In genomic region chr18:58784601-58785137, GRCh38 we compare ENCODE assay signal across 8 cellular contexts.
A peak's percentile ranks its signal among the peaks of the same experiment; 100 is the strongest.
DNase-seq lines count a peak whose midpoint lies in the region; ATAC-seq and TF ChIP-seq lines count a peak whose summit lies in the region.
"Had no signal": no experiment of that assay in that cellular context is flagged by ENCODE, and none has a peak within 500 bp of the region (broad histone marks: within the 10 kb centered on the region; RNA-seq: fewer than 3 reads in every experiment).

No MANE protein-coding gene starts in this region.

- WGBS in suprapubic skin, result 58% methylated on average over 13 of the region's 15 CpGs

- TF ChIP-seq EP300 in suprapubic skin (IDR thresholded peaks at IDR 0.05), result no peak

- peak; percentile 21 for DNase-seq in HK-2 (ENCODE audit: unreplicated experiment)
- DNase-seq in SJCRH30, result peak; percentile 56 to 58
- DNase-seq in left ventricle myocardium inferior, result no peak
- no peak for DNase-seq in suprapubic skin (ENCODE audit: low spot score in 2 of 2)
- no peak for DNase-seq in activated effector memory CD4-positive, alpha-beta T cell treated with anti-CD3 and anti-CD28 coated beads, Interleukin-2, amount 50 U/mL, for 16 hours

- H3K4me3 ChIP-seq in SJCRH30 (peak overlapping the region; percentile 26), left ventricle myocardium inferior (no peak overlapping the region), suprapubic skin (no peak overlapping the region)

- H3K4me1 ChIP-seq in SJCRH30 (peaks cover 32% of the 10 kb centered on the region), left ventricle myocardium inferior (peaks cover 42% of the 10 kb centered on the region), suprapubic skin (peaks cover 32% of the 10 kb centered on the region)

- ATAC-seq in GM18861 (IDR thresholded peaks at IDR 0.05; ENCODE audit: unreplicated experiment) (no peak), GM21737 (IDR thresholded peaks at IDR 0.05; ENCODE audit: unreplicated experiment) (no peak)

- no peaks in the 10 kb centered on the region for H3K36me3 ChIP-seq in SJCRH30
- H3K36me3 ChIP-seq in left ventricle myocardium inferior, result no peaks in the 10 kb centered on the region
- H3K36me3 ChIP-seq in suprapubic skin, result no peaks in the 10 kb centered on the region

- no peaks in the 10 kb centered on the region for H3K27me3 ChIP-seq in SJCRH30
- H3K27me3 ChIP-seq in left ventricle myocardium inferior (ENCODE audit: low read depth), result no peaks in the 10 kb centered on the region
- H3K27me3 ChIP-seq in suprapubic skin, result no peaks in the 10 kb centered on the region

- no peak for TF ChIP-seq POLR2A in suprapubic skin (IDR thresholded peaks at IDR 0.05)

- H3K27ac ChIP-seq in SJCRH30 (peak overlapping the region; percentile 87), left ventricle myocardium inferior (replicated peaks) (peak overlapping the region; percentile 57), suprapubic skin (peak overlapping the region; percentile 75)
- H3K27ac ChIP-seq: HL-60 had no signal

- H3K9me3 ChIP-seq in SJCRH30 (replicated peaks) (no peaks in the 10 kb centered on the region), left ventricle myocardium inferior (replicated peaks) (no peaks in the 10 kb centered on the region), suprapubic skin (no peaks in the 10 kb centered on the region)

- intact Hi-C loops in left ventricle myocardium inferior (cut with micrococcal nuclease), result loop anchor here (5.0 kb wide), 1 partner anchor 288 kb away; no protein-coding TSS in a partner anchor

- TF ChIP-seq CTCF in left ventricle myocardium inferior (IDR thresholded peaks at IDR 0.05; ENCODE audit: borderline replicate concordance) (no peak), suprapubic skin (IDR thresholded peaks at IDR 0.05) (no peak)

Comparison
In these comparisons a context has a peak if more than half of its experiments do, and no peak if none do; other contexts are left out.
1. DNase-seq: peak in HK-2 (single experiment) and SJCRH30 (2 of 2); none in left ventricle myocardium inferior (single experiment), suprapubic skin (0 of 2) and activated effector memory CD4-positive, alpha-beta T cell treated with anti-CD3 and anti-CD28 coated beads, Interleukin-2, amount 50 U/mL, for 16 hours (single experiment).
2. Peak in every context shown above with its lines, with median percentiles within 50 percentile points of each other: H3K27ac ChIP-seq.